ENCODE assay signal across 31 cellular contexts in genomic region chr15:63724760-63725159, GRCh38.
"Had no signal": no experiment of that assay in that cellular context is flagged by ENCODE, and none has a peak within 500 bp of the region (broad histone marks: within the 10 kb centered on the region; RNA-seq: fewer than 3 reads in every experiment).

No MANE protein-coding gene starts in this region.

- H3K27me3 Mint-ChIP-seq: activated B cell treated with CpG ODN at 0.5 μM for 24 hours; activated CD4-positive, alpha-beta T cell treated with anti-CD3 and anti-CD28 coated beads, Interleukin-2, amount 10 ng/mL, durations not matched to agents 24 days and 14 days; activated CD8-positive, alpha-beta memory T cell treated with anti-CD3 and anti-CD28 coated beads, Interleukin-2, amount 10 ng/mL, durations not matched to agents 7 days and 5 days; activated naive CD8-positive, alpha-beta T cell; activated T-helper 17 cell treated with anti-CD3 and anti-CD28 coated beads, Interleukin-2, amount 50 U/mL, for 72 hours had no signal

- H3K27ac Mint-ChIP-seq: activated B cell treated with CpG ODN at 0.5 μM for 24 hours; activated CD4-positive, alpha-beta T cell treated with anti-CD3 and anti-CD28 coated beads, Interleukin-2, amount 10 ng/mL, durations not matched to agents 24 days and 14 days; activated CD8-positive, alpha-beta memory T cell treated with anti-CD3 and anti-CD28 coated beads, Interleukin-2, amount 10 ng/mL, durations not matched to agents 7 days and 5 days; activated naive CD4-positive, alpha-beta T cell treated with anti-CD3 and anti-CD28 coated beads for 36 hours; activated naive CD8-positive, alpha-beta T cell; activated T-helper 17 cell treated with anti-CD3 and anti-CD28 coated beads, Interleukin-2, amount 50 U/mL, for 72 hours had no signal

- H3K9me3 ChIP-seq: MG63, SJCRH30, SK-N-SH had no signal

- H3K27ac ChIP-seq: brain microvascular endothelial cell, SJCRH30 had no signal

- H3K9me3 Mint-ChIP-seq: activated B cell treated with CpG ODN at 0.5 μM for 24 hours; activated CD4-positive, alpha-beta T cell treated with anti-CD3 and anti-CD28 coated beads, Interleukin-2, amount 10 ng/mL, durations not matched to agents 24 days and 14 days; activated T-cell treated with anti-CD3 and anti-CD28 coated beads, Interleukin-2, amount 50 U/mL, for 4 hours; activated T-helper 17 cell treated with anti-CD3 and anti-CD28 coated beads, Interleukin-2, amount 50 U/mL, for 72 hours; T-helper 1 cell treated with Interleukin-12 subunit alpha and Interleukin-12 subunit beta and Interleukin-4 antibody, amounts not matched to agents 30 μg/mL and 1 μg/mL, for 36 hours had no signal

- H3K27me3 ChIP-seq: brain microvascular endothelial cell, MG63, SJCRH30 had no signal

- H3K4me1 ChIP-seq: SJCRH30 had no signal

- H3K4me1 Mint-ChIP-seq: activated B cell treated with CpG ODN at 0.5 μM for 24 hours had no signal

- ATAC-seq: activated CD8-positive, alpha-beta memory T cell treated with anti-CD3 and anti-CD28 coated beads, Interleukin-2, amount 10 ng/mL, durations not matched to agents 7 days and 5 days; activated T-cell treated with anti-CD3 and anti-CD28 coated beads, Interleukin-2, amount 50 U/mL, for 4 hours; activated T-helper 17 cell treated with anti-CD3 and anti-CD28 coated beads, Interleukin-2, amount 50 U/mL, for 72 hours; Panc1 had no signal

- DNase-seq: activated B cell treated with CpG ODN at 0.5 μM for 24 hours; activated CD4-positive, alpha-beta T cell treated with anti-CD3 and anti-CD28 coated beads for 1 hour; activated CD4-positive, alpha-beta T cell treated with anti-CD3 and anti-CD28 coated beads, Interleukin-2, amount 10 ng/mL, durations not matched to agents 24 days and 14 days; activated CD4-positive, alpha-beta T cell treated with anti-CD3 and anti-CD28 coated beads, Interleukin-2, amount 50 U/mL, for 48 hours; activated CD8-positive, alpha-beta memory T cell treated with anti-CD3 and anti-CD28 coated beads, Interleukin-2, amount 10 ng/mL, durations not matched to agents 7 days and 5 days; activated gamma-delta T cell; activated naive CD4-positive, alpha-beta T cell treated with anti-CD3 and anti-CD28 coated beads for 36 hours; activated T-cell treated with anti-CD3 and anti-CD28 coated beads, Interleukin-2, amount 50 U/mL, for 4 hours; brain microvascular endothelial cell; MG63; MV-4-11; NCI-H1092 treated with DMSO at 0.1 percent for 48 hours; NCI-H1417 treated with DMSO at 0.1 percent for 48 hours; NCI-H1694; NCI-H2029; NCI-H2107; NCI-H2171 treated with DMSO at 0.1 percent for 48 hours; NCI-H226; NCI-H526; NK-92 treated with Interleukin-12 subunit alpha and Interleukin-12 subunit beta, amount 100 ng/mL, for 24 hours; OCI-M1; Right ventricle myocardium superior; RPMI8226; SJCRH30; SK-N-SH; SW 1271; T-helper 9 cell had no signal

- H3K4me3 Mint-ChIP-seq: activated B cell treated with CpG ODN at 0.5 μM for 24 hours; activated CD4-positive, alpha-beta T cell treated with anti-CD3 and anti-CD28 coated beads, Interleukin-2, amount 10 ng/mL, durations not matched to agents 24 days and 14 days; activated CD8-positive, alpha-beta memory T cell treated with anti-CD3 and anti-CD28 coated beads, Interleukin-2, amount 10 ng/mL, durations not matched to agents 7 days and 5 days; activated naive CD4-positive, alpha-beta T cell treated with anti-CD3 and anti-CD28 coated beads for 36 hours; activated naive CD8-positive, alpha-beta T cell; activated T-cell treated with anti-CD3 and anti-CD28 coated beads, Interleukin-2, amount 50 U/mL, for 4 hours; activated T-helper 17 cell treated with anti-CD3 and anti-CD28 coated beads, Interleukin-2, amount 50 U/mL, for 72 hours; T-helper 1 cell treated with Interleukin-12 subunit alpha and Interleukin-12 subunit beta and Interleukin-4 antibody, amounts not matched to agents 30 μg/mL and 1 μg/mL, for 36 hours had no signal

- H3K4me3 ChIP-seq: MG63, SJCRH30 had no signal
